Comparison of ENCODE assay signal across 8 cellular contexts in the genomic region with DNA sequence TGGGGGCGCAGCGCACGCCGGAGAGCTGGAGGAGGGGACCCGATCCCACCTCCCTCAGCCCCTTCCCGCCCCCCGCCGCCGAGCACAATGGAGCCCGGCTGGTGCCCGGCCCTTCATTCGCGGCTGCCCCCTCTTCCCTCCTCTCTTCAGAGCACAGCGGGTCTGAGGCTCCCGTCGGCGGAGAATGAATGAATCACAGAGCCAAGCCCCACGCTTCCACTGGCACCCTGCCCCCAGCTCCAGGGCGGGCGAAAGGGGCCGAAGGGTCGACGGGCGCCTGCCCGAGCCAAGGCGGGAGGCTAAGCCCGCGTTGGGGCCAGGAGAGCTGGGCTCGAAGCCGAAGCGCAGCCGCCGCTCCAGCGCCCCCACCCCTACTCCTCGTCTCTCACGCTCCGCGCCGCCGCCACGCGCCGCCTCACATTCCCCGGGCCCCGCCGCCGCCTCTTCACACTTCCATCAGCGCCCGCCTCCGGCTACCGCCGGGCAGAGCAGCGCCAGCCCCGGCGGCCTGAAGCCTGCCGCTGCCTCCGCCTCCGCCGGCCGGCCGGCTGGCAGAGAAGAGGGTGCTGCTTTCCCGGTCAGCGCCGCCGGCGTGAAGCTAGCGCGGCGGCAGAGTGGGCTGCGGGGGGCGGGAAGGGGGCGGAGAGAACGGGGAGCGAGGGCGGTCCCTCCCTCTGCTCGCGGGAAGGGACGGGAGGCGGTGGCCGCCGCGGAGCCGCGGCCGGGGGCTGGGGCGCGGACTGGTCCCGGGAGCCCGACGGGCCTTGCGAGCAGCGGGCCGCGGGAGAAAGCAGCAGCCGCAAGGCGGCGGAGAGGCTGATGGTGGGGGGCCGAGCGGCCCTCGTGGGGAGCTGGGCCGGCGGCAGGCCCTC. TPM values are rescaled to one million over a fixed set of nuclear protein-coding genes. Genes with fewer than 3 reads are reported as not detected.
A peak's percentile ranks its signal among the peaks of the same experiment; 100 is the strongest.
DNase-seq lines count a peak whose midpoint lies in the region; ATAC-seq, FAIRE-seq and TF ChIP-seq lines count a peak whose summit lies in the region.

A gene with protein sequence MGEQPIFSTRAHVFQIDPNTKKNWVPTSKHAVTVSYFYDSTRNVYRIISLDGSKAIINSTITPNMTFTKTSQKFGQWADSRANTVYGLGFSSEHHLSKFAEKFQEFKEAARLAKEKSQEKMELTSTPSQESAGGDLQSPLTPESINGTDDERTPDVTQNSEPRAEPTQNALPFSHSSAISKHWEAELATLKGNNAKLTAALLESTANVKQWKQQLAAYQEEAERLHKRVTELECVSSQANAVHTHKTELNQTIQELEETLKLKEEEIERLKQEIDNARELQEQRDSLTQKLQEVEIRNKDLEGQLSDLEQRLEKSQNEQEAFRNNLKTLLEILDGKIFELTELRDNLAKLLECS (minus strand): TSS at position 616 of the 872 bp plus-strand sequence. CDS start 1,360 bp downstream, outside the sequence.

- peak within 1 kb of the TSS; percentile 93 for H3K9ac ChIP-seq in HepG2 (ENCODE audit: insufficient read depth, low read depth, low read length)

- BruUV-seq in HepG2 (replicated peaks; lab: Mats Ljungman, UMichigan) = no TSS peak

- peak within 1 kb of the TSS; percentile 87 for H3K4me3 ChIP-seq in AG04449 (ENCODE audit: low read depth, low read length)
- H3K4me3 ChIP-seq in HepG2 (replicated peaks in 1 of 3; ENCODE audit: insufficient read depth in 1 of 3, low read depth in 2 of 3, low read length in 3 of 3) = peak within 1 kb of the TSS; percentile 82 to 88 (median 88)

- POLR2A ChIA-PET in AG04449 (lab: Yijun Ruan, JAX) (interaction anchor here (0.6 to 1.3 kb wide), 3 partner anchors 20 to 497 kb away, joined by 3 to 5 read pairs (median 4); no protein-coding TSS in a partner anchor), HepG2 (lab: Yijun Ruan, JAX) (interaction anchor here (0.6 to 4.5 kb wide), 22 partner anchors 9 to 528 kb away, joined by 3 to 37 read pairs (median 6); a partner anchor contains a TSS)

- TF ChIP-seq POLR2A in HepG2 (IDR thresholded peaks at IDR 0.05; ENCODE audit: insufficient read depth in 1 of 2, low read depth in 2 of 2, low read length in 2 of 2) = no peak; a peak in 1 of 4 replicates

- 3% methylated on average over 20 of the region's 102 CpGs for WGBS in HepG2 (ENCODE audit: low lambda C conversion rate)

- peak within 1 kb of the TSS; percentile 93 for H3K27ac ChIP-seq in HepG2 (ENCODE audit: extremely low read length, insufficient read depth, low read length)

- no peaks in the 10 kb centered on the region for H3K9me3 ChIP-seq in HepG2 (ENCODE audit: low read length)

- in situ Hi-C loops in HepG2 (cut with HindIII; ENCODE audit: extremely low pct_ligation_motif_present, low pct_unique_long_range_greater_than_20kb) = no loop called here

- peak within 1 kb of the TSS; percentile 58 for H2AFZ ChIP-seq in HepG2 (ENCODE audit: low read length)

- peaks cover 38% of the 10 kb centered on the region for H3K4me1 ChIP-seq in HepG2 (ENCODE audit: insufficient read depth, low read length)

- peak; percentile 52 for TF ChIP-seq RAD21 in HepG2 (CRISPR knock-in tag; IDR thresholded peaks at IDR 0.05)

- TF ChIP-seq EP300 in HepG2 (IDR thresholded peaks at IDR 0.05; ENCODE audit: low read depth in 2 of 2, low read length in 2 of 2) (0 out of 4 replicates have a peak, but pooled peaks of 1 of the 2 experiments have one; percentile 1), HepG2 (CRISPR knock-in tag; IDR thresholded peaks at IDR 0.05; ENCODE audit: borderline replicate concordance) (no peak)

- no peaks in the 10 kb centered on the region for H3K36me3 ChIP-seq in HepG2 (replicated peaks in 1 of 2; ENCODE audit: control insufficient read depth in 1 of 2, insufficient read depth in 2 of 2, low read length in 2 of 2)

- H3K27me3 ChIP-seq in HepG2 (ENCODE audit: control insufficient read depth in 1 of 2, insufficient read depth in 2 of 2, low read length in 2 of 2) = no peaks in the 10 kb centered on the region; a peak in 1 of 5 replicates

- no peak for TF ChIP-seq CTCF in AG04449 (IDR thresholded peaks at IDR 0.05; ENCODE audit: insufficient read depth, low read length, missing control alignments)
- TF ChIP-seq CTCF in HepG2 (CRISPR knock-in tag; IDR thresholded peaks at IDR 0.05) = peak; percentile 29; the same call in 1 of the 2 replicates

- FAIRE-seq in HepG2 (lab: Jason Lieb, UNC) = no peak

- peaks cover 8% of the 10 kb centered on the region for H4K20me1 ChIP-seq in HepG2 (ENCODE audit: insufficient read depth, low read length)

- H3K79me2 ChIP-seq in HepG2 (ENCODE audit: insufficient read depth, low read length) = peaks cover 46% of the 10 kb centered on the region

- intact Hi-C loops in HepG2 (cut with micrococcal nuclease; ENCODE audit: unreplicated experiment) = loop anchor here (1.0 to 5.0 kb wide), 3 partner anchors 22 to 276 kb away; a partner anchor contains a TSS

- CTCF ChIA-PET in AG04449 (lab: Yijun Ruan, JAX) = interaction anchor here (0.7 to 3.6 kb wide), 10 partner anchors 13 to 578 kb away, joined by 3 to 13 read pairs (median 4); no protein-coding TSS in a partner anchor
- CTCF ChIA-PET in HepG2 (lab: Yijun Ruan, JAX; ENCODE audit: low intra/inter-chr PET ratio, low total read pairs) = no interaction called here

- DNase-seq in AG04449 (ENCODE audit: low read depth, low spot score) = no peak
- DNase-seq in NCI-H446 (lab: John Stamatoyannopoulos, UW) = peak; percentile 66 to 72
- peak; percentile 67 for DNase-seq in activated CD4-positive, alpha-beta T cell treated with anti-CD3 and anti-CD28 coated beads, Interleukin-2, amount 50 U/mL, for 1 hour
- DNase-seq in cortex of kidney (lab: John Stamatoyannopoulos, UW) = peak; percentile 46
- peak; percentile 58 for DNase-seq in HepG2 (ENCODE audit: low spot score)
- peak; percentile 69 for DNase-seq in stimulated activated CD4-positive, alpha-beta T cell treated with anti-CD3 and anti-CD28 coated beads, Interleukin-4, amount 100 ng/mL, for 24 hours

- ATAC-seq in GM18858 (IDR thresholded peaks at IDR 0.05; ENCODE audit: unreplicated experiment) (peak; percentile 32), HG03095 (IDR thresholded peaks at IDR 0.05; ENCODE audit: unreplicated experiment) (peak; percentile 62), HepG2 (peak; percentile 90)

- H3K4me2 ChIP-seq in HepG2 (ENCODE audit: low read depth, low read length) = peak within 1 kb of the TSS; percentile 83

TF ChIP-seq in HepG2, 621 proteins besides CTCF, POLR2A, EP300 and RAD21 (continues in another document):
- TF ChIP-seq, protein P1, sequence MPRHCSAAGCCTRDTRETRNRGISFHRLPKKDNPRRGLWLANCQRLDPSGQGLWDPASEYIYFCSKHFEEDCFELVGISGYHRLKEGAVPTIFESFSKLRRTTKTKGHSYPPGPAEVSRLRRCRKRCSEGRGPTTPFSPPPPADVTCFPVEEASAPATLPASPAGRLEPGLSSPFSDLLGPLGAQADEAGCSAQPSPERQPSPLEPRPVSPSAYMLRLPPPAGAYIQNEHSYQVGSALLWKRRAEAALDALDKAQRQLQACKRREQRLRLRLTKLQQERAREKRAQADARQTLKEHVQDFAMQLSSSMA (CRISPR knock-in tag; IDR thresholded peaks at IDR 0.05) = no peak
- TF ChIP-seq, protein P2, sequence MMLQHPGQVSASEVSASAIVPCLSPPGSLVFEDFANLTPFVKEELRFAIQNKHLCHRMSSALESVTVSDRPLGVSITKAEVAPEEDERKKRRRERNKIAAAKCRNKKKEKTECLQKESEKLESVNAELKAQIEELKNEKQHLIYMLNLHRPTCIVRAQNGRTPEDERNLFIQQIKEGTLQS (CRISPR knock-in tag; IDR thresholded peaks at IDR 0.05) = no peak
- TF ChIP-seq ZNF496 (CRISPR knock-in tag; IDR thresholded peaks at IDR 0.05; ENCODE audit: insufficient replicate concordance) (no peak), ZFY (CRISPR knock-in tag; IDR thresholded peaks at IDR 0.05) (peak; percentile 90), TCF12 (IDR thresholded peaks at IDR 0.05) (no peak), TCF12 (CRISPR knock-in tag; IDR thresholded peaks at IDR 0.05) (peak; percentile 90)

RNA-seq across cellular contexts. Expression of the gene that starts here (rescaled TPM):
- total RNA-seq in HepG2 (2016; rRNA removed; fragmentation: Illumina TruSeq; extraction: Trizol) = 24.8 and 31.4 TPM in 2 replicates
- 63.5 and 72.4 TPM in 2 replicates for total RNA-seq in HepG2 (2016; cell fraction: cytosol; rRNA removed; fragmentation: Illumina TruSeq; extraction: Trizol; ENCODE audit: low read depth)
- total RNA-seq in HepG2 (2016; cell fraction: insoluble cytoplasmic fraction; rRNA removed; fragmentation: Illumina TruSeq; extraction: Trizol) = 23.8 and 29.0 TPM in 2 replicates
- 36.4 and 39.5 TPM in 2 replicates for total RNA-seq in HepG2 (2016; cell fraction: membrane; rRNA removed; fragmentation: Illumina TruSeq; extraction: Trizol)
- total RNA-seq in HepG2 (2016; cell fraction: nucleus; rRNA removed; fragmentation: Illumina TruSeq; extraction: Trizol) = 18.7 and 22.3 TPM in 2 replicates
- 4.3 and 5.3 TPM in 2 replicates for polyA plus RNA-seq in HepG2 (2011; rRNA removed)
- polyA plus RNA-seq in HepG2 (2011; cell fraction: cytosol; rRNA removed) = 2.2 and 3.4 TPM in 2 replicates
- polyA plus RNA-seq in HepG2 (2011; cell fraction: nucleus; rRNA removed) = 2.8 and 4.3 TPM in 2 replicates
- polyA plus RNA-seq in HepG2 (2012) = 11.3 and 15.0 TPM in 2 replicates
- polyA plus RNA-seq in HepG2 (2016; cell fraction: cytosol; fragmentation: Illumina TruSeq; extraction: Trizol; ENCODE audit: low read depth) = 1.2 and 1.7 TPM in 2 replicates
- 15.2 and 16.0 TPM in 2 replicates for polyA plus RNA-seq in HepG2 (2016; cell fraction: insoluble cytoplasmic fraction; fragmentation: Illumina TruSeq; extraction: Trizol; ENCODE audit: low read depth)
- polyA plus RNA-seq in HepG2 (2016; cell fraction: membrane; fragmentation: Illumina TruSeq; extraction: Trizol; ENCODE audit: low read depth) = 7.1 and 7.5 TPM in 2 replicates
- polyA plus RNA-seq in HepG2 (2016; cell fraction: nucleus; fragmentation: Illumina TruSeq; extraction: Trizol; ENCODE audit: insufficient read depth, low read depth) = 11.2 and 12.4 TPM in 2 replicates
- 1.1 and 6.4 TPM in 2 replicates for polyA minus RNA-seq in HepG2 (2011; rRNA and poly(A)+ RNA removed; ENCODE audit: low replicate concordance)
- 20.0 and 24.9 TPM in 2 replicates for polyA minus RNA-seq in HepG2 (2011; cell fraction: cytosol; rRNA and poly(A)+ RNA removed)
- polyA minus RNA-seq in HepG2 (2011; cell fraction: nucleus; rRNA and poly(A)+ RNA removed) = 44.4 and 53.0 TPM in 2 replicates

Comparison
In these comparisons a context has a peak if more than half of its experiments do, and no peak if none do; other contexts are left out.
1. ATAC-seq: peak in every context shown above with its lines; median percentile 90 in HepG2; 62 in HG03095; 32 in GM18858.